ENCODE assay signal across 23 cellular contexts in genomic region chr6:131893198-131893597, GRCh38. TPM values are rescaled to one million over a fixed set of nuclear protein-coding genes. Genes with fewer than 3 reads are reported as not detected.
A peak's percentile ranks its signal among the peaks of the same experiment; 100 is the strongest.
DNase-seq lines count a peak whose midpoint lies in the region; ATAC-seq and TF ChIP-seq lines count a peak whose summit lies in the region.
"Had no signal": no experiment of that assay in that cellular context is flagged by ENCODE, and none has a peak within 500 bp of the region (broad histone marks: within the 10 kb centered on the region; RNA-seq: fewer than 3 reads in every experiment).

No MANE protein-coding gene starts in this region.

- H3K27ac ChIP-seq in IMR-90 (ENCODE audit: insufficient read depth, low read length), result no peak overlapping the region
- H3K27ac ChIP-seq in hepatocyte, result peak overlapping the region; percentile 89
- peak overlapping the region in 2 of 3 donors; percentile 96 to 97 for H3K27ac ChIP-seq in right lobe of liver
- H3K27ac ChIP-seq in PC-3 (ENCODE audit: low read length), result no peak overlapping the region
- H3K27ac ChIP-seq: A549; BLaER1 treated with 17β-estradiol and CSF1 and Interleukin-3, amounts not matched to agents 10 nM and 100 nM; GM23248 had no signal

- H2BK15ac ChIP-seq in IMR-90 (ENCODE audit: low read depth, low read length), result no peak overlapping the region

- H2BK20ac ChIP-seq in IMR-90 (ENCODE audit: low read depth, low read length), result no peak overlapping the region

- ATAC-seq in IMR-90 (ENCODE audit: low read depth) (no peak), right lobe of liver (no peak), PC-3 (no peak), HG03108 (IDR thresholded peaks at IDR 0.05; ENCODE audit: unreplicated experiment) (no peak)
- ATAC-seq: A549, GM12878, HCT116 had no signal

- H3K27me3 ChIP-seq in IMR-90 (ENCODE audit: control insufficient read depth, insufficient read depth, low read length) (no peaks in the 10 kb centered on the region), hepatocyte (no peaks in the 10 kb centered on the region), right lobe of liver (no peaks in the 10 kb centered on the region), PC-3 (ENCODE audit: low read length) (no peaks in the 10 kb centered on the region)
- H3K27me3 ChIP-seq: BE2C had no signal

- H3K79me1 ChIP-seq in IMR-90 (ENCODE audit: low read depth in 1 of 2, low read length in 2 of 2), result no peaks in the 10 kb centered on the region

- peaks cover 15% of the 10 kb centered on the region for H3K36me3 Mint-ChIP-seq in mesothelial cell of epicardium
- H3K36me3 Mint-ChIP-seq: CD14-positive monocyte; CD8-positive, alpha-beta memory T cell had no signal

- H3K36me3 ChIP-seq in IMR-90 (ENCODE audit: control insufficient read depth, insufficient read depth, low read length) (no peaks in the 10 kb centered on the region), hepatocyte (replicated peaks; ENCODE audit: insufficient read depth, low read depth) (no peaks in the 10 kb centered on the region), right lobe of liver (peaks cover 0 to 35% (median 12%) of the 10 kb centered on the region in 4 donors), PC-3 (ENCODE audit: low read depth, low read length) (no peaks in the 10 kb centered on the region)
- H3K36me3 ChIP-seq: BE2C had no signal

- H3K9me3 ChIP-seq in IMR-90 (ENCODE audit: control insufficient read depth, insufficient read depth, low read length) (peaks cover 2% of the 10 kb centered on the region; the same call in 1 of the 2 replicates), hepatocyte (ENCODE audit: low read depth) (no peaks in the 10 kb centered on the region), right lobe of liver (no peaks in the 10 kb centered on the region), PC-3 (ENCODE audit: low read length) (0 out of 2 replicates have a peak, but pooled peaks cover 2% of the 10 kb centered on the region)
- H3K9me3 ChIP-seq: BE2C had no signal

- dilution Hi-C loops in IMR-90 (cut with HindIII; ENCODE audit: low sequenced_read_pairs, unreplicated experiment), result no loop called here

- WGBS in IMR-90 (ENCODE audit: extremely low coverage in 2 of 2, insufficient read length in 1 of 2), 2 experiments, result no CpG with 5 or more reads among the region's 1 CpG
- 71% methylated on average over 1 of the region's 1 CpG for WGBS in hepatocyte (ENCODE audit: low lambda C conversion rate, missing lambda C conversion rate)
- WGBS in right lobe of liver (ENCODE audit: insufficient coverage, low coverage, low lambda C conversion rate, missing lambda C conversion rate), result 75% methylated on average over 1 of the region's 1 CpG

- no peak overlapping the region for H2BK120ac ChIP-seq in IMR-90 (ENCODE audit: low read depth, low read length)

- H2AK5ac ChIP-seq in IMR-90 (ENCODE audit: low read depth, low read length), result no peak overlapping the region

- CTCF ChIA-PET in IMR-90 (lab: Yijun Ruan, JAX) (no interaction called here), PC-3 (lab: Charles Lee) (no interaction called here)

- no peaks in the 10 kb centered on the region for H3F3A ChIP-seq in PC-3 (ENCODE audit: low read length, unreplicated experiment)

- TF ChIP-seq CTCF in IMR-90 (conservative IDR thresholded peaks at IDR 0.05; ENCODE audit: low read depth, low read length) (no peak), hepatocyte (IDR thresholded peaks at IDR 0.05; ENCODE audit: poor library complexity) (no peak), right lobe of liver (IDR thresholded peaks at IDR 0.05) (no peak), PC-3 (conservative IDR thresholded peaks at IDR 0.05; ENCODE audit: low read depth, low read length) (no peak), mesothelial cell of epicardium (IDR thresholded peaks at IDR 0.05; ENCODE audit: unreplicated experiment) (no peak)

- H4K8ac ChIP-seq in IMR-90 (ENCODE audit: low read depth in 2 of 2, low read length in 2 of 2), result no peak overlapping the region

- no peaks in the 10 kb centered on the region; the same call in 1 of the 2 replicates for H3K9me1 ChIP-seq in IMR-90 (ENCODE audit: insufficient read depth, low read length)

- H3K9me2 ChIP-seq in hepatocyte (replicated peaks; ENCODE audit: insufficient read depth), result no peaks in the 10 kb centered on the region
- no peaks in the 10 kb centered on the region for H3K9me2 ChIP-seq in PC-3 (replicated peaks; ENCODE audit: low read length)

- no peak overlapping the region for H4K91ac ChIP-seq in IMR-90 (ENCODE audit: insufficient read depth, low read depth, low read length)

- H3K79me2 ChIP-seq in hepatocyte, result no peaks in the 10 kb centered on the region
- H3K79me2 ChIP-seq in PC-3 (ENCODE audit: low read length), result no peaks in the 10 kb centered on the region

- POLR2A ChIA-PET in IMR-90 (lab: Charles Lee; ENCODE audit: unreplicated experiment) (no interaction called here), PC-3 (lab: Charles Lee; ENCODE audit: unreplicated experiment) (no interaction called here)

- BruUV-seq in IMR-90 (replicated peaks; lab: Mats Ljungman, UMichigan) (no TSS peak), PC-3 (replicated peaks; lab: Mats Ljungman, UMichigan) (no TSS peak)

- H3K9ac ChIP-seq in IMR-90 (ENCODE audit: low read depth, low read length) (no peak overlapping the region), PC-3 (ENCODE audit: low read length) (no peak overlapping the region)
- H3K9ac ChIP-seq: BLaER1 treated with 17β-estradiol and CSF1 and Interleukin-3, amounts not matched to agents 10 nM and 100 nM; GM23248 had no signal

- TF ChIP-seq RAD21 in IMR-90 (IDR thresholded peaks at IDR 0.05; ENCODE audit: low read length), result no peak

- peaks cover 5% of the 10 kb centered on the region for H3K4me1 Mint-ChIP-seq in mesothelial cell of epicardium
- H3K4me1 Mint-ChIP-seq: CD14-positive monocyte; CD8-positive, alpha-beta memory T cell had no signal

- H3K4me2 ChIP-seq in IMR-90 (ENCODE audit: low read depth, low read length) (no peak overlapping the region), hepatocyte (peak overlapping the region; percentile 36), PC-3 (ENCODE audit: low read length) (no peak overlapping the region)
- H3K4me2 ChIP-seq: A549; BLaER1 treated with 17β-estradiol and CSF1 and Interleukin-3, amounts not matched to agents 10 nM and 100 nM had no signal

- no peak overlapping the region for H3K14ac ChIP-seq in IMR-90 (replicated peaks; ENCODE audit: low read depth, low read length)

- H4K5ac ChIP-seq in IMR-90 (ENCODE audit: low read depth, low read length), result no peak overlapping the region

- no peak overlapping the region for H3K4me3 Mint-ChIP-seq in mesothelial cell of epicardium
- H3K4me3 Mint-ChIP-seq: CD14-positive monocyte; CD4-positive, alpha-beta T cell; CD8-positive, alpha-beta memory T cell; H9 had no signal

- no peaks in the 10 kb centered on the region for H3K27me3 Mint-ChIP-seq in mesothelial cell of epicardium (ENCODE audit: low read depth)

- H3K18ac ChIP-seq in IMR-90 (ENCODE audit: low read depth, low read length), result no peak overlapping the region

- peaks cover 17% of the 10 kb centered on the region for H3K9me3 Mint-ChIP-seq in mesothelial cell of epicardium

- TF ChIP-seq POLR2A in IMR-90 (IDR thresholded peaks at IDR 0.05; ENCODE audit: low read depth, low read length) (no peak), right lobe of liver (IDR thresholded peaks at IDR 0.05) (no peak)

- no peak overlapping the region for H2AFZ ChIP-seq in IMR-90 (replicated peaks; ENCODE audit: low read length, poor library complexity)
- no peak overlapping the region for H2AFZ ChIP-seq in hepatocyte
- H2AFZ ChIP-seq in PC-3 (ENCODE audit: low read length), result no peak overlapping the region
- H2AFZ ChIP-seq: GM23248 had no signal

- H4K20me1 ChIP-seq in IMR-90 (ENCODE audit: insufficient read depth, low read length) (no peaks in the 10 kb centered on the region), hepatocyte (ENCODE audit: insufficient read depth, poor library complexity, severe bottlenecking) (no peaks in the 10 kb centered on the region), PC-3 (ENCODE audit: low read length) (no peaks in the 10 kb centered on the region)
- H4K20me1 ChIP-seq: BLaER1 treated with 17β-estradiol and CSF1 and Interleukin-3, amounts not matched to agents 10 nM and 100 nM had no signal

- H2AK9ac ChIP-seq in IMR-90 (replicated peaks; ENCODE audit: low read depth, low read length, poor library complexity), result no peak overlapping the region

- no peak overlapping the region for H3K27ac Mint-ChIP-seq in mesothelial cell of epicardium
- H3K27ac Mint-ChIP-seq: CD14-positive monocyte; CD4-positive, alpha-beta T cell; CD8-positive, alpha-beta memory T cell; H9 had no signal

- no peak overlapping the region; the same call in 1 of the 2 replicates for H3K56ac ChIP-seq in IMR-90 (ENCODE audit: extremely low read depth, insufficient read depth, low read length)

- 0 out of 2 replicates have a peak overlapping the region, but pooled peaks have one; percentile 34 for H3K23ac ChIP-seq in IMR-90 (ENCODE audit: low read depth, low read length)

- H3K4ac ChIP-seq in IMR-90 (ENCODE audit: low read depth, low read length), result no peak overlapping the region

- DNase-seq in IMR-90 (no peak), hepatocyte (ENCODE audit: low spot score) (no peak), right lobe of liver (no peak), PC-3 (no peak), mesothelial cell of epicardium (ENCODE audit: low spot score in 2 of 2, unreplicated experiment in 2 of 2) (no peak)
- DNase-seq: 8988T; ACHN; AML-193; BE2C; CD4-positive, alpha-beta T cell; CD8-positive, alpha-beta memory T cell; DMS 273 treated with DMSO at 0.1 percent for 48 hours; DMS79; EL; GDM1; GM23248; H9 had no signal

- no peak overlapping the region for H2BK5ac ChIP-seq in IMR-90 (ENCODE audit: low read depth, low read length, poor library complexity, severe bottlenecking)

- H3K4me1 ChIP-seq in IMR-90 (ENCODE audit: control insufficient read depth, insufficient read depth, low read length) (0 out of 2 replicates have a peak, but pooled peaks cover 3% of the 10 kb centered on the region), hepatocyte (ENCODE audit: insufficient read depth) (peaks cover 21% of the 10 kb centered on the region), right lobe of liver (peaks cover 0 to 30% (median 10%) of the 10 kb centered on the region in 4 donors), PC-3 (ENCODE audit: insufficient read depth, low read length) (peaks cover 13% of the 10 kb centered on the region)
- H3K4me1 ChIP-seq: BE2C; BLaER1 treated with 17β-estradiol and CSF1 and Interleukin-3, amounts not matched to agents 10 nM and 100 nM had no signal

- in situ Hi-C loops in IMR-90 (cut with MboI; ENCODE audit: low sequenced_read_pairs), result no loop called here

- intact Hi-C loops in IMR-90 (cut with micrococcal nuclease), result loop anchor here (5.0 kb wide), 1 partner anchor 106 kb away; no protein-coding TSS in a partner anchor
- intact Hi-C loops in right lobe of liver (cut with DNase I), result no loop called here
- intact Hi-C loops in PC-3 (cut with micrococcal nuclease), result no loop called here

- H3K4me3 ChIP-seq in IMR-90 (ENCODE audit: insufficient read depth, low read depth, low read length) (no peak overlapping the region), hepatocyte (no peak overlapping the region), right lobe of liver (no peak overlapping the region), PC-3 (ENCODE audit: low read length) (no peak overlapping the region)
- H3K4me3 ChIP-seq: A549; BLaER1 treated with 17β-estradiol and CSF1 and Interleukin-3, amounts not matched to agents 10 nM and 100 nM; GM12878; GM23248 had no signal

RNA-seq across cellular contexts. Expression of gene CCN2, which starts 58.0 kb away (rescaled TPM):
- total RNA-seq in IMR-90 (2012; rRNA removed) (148 and 211 TPM in 2 replicates), hepatocyte (116 and 147 TPM in 2 replicates), right lobe of liver (10 to 100 TPM in 5 of 6 experiments, 1 to 10 TPM in 1; 3.4 to 82.9 (median 54.3) TPM), PC-3 (2014; rRNA removed) (33.2 and 34.4 TPM in 2 replicates), mesothelial cell of epicardium (683 to 766 TPM (median 697 TPM) in 3 replicates)
- polyA plus RNA-seq in IMR-90 (2012; rRNA removed) (1,205 and 1,345 TPM in 2 replicates), hepatocyte (296 and 300 TPM in 2 replicates)
- 703 and 2,182 TPM in 2 replicates for polyA plus RNA-seq in IMR-90 (2012; cell fraction: cytosol; rRNA removed)
- 1,717 and 1,819 TPM in 2 replicates for polyA plus RNA-seq in IMR-90 (2012; cell fraction: nucleus; rRNA removed; ENCODE audit: low replicate concordance)
- total RNA-seq: CD8-positive, alpha-beta memory T cell had no signal
- polyA plus RNA-seq: CD14-positive monocyte; CD8-positive, alpha-beta memory T cell had no signal

Comparison
In these comparisons a context has a peak if more than half of its experiments do, and no peak if none do; other contexts are left out.
1. H3K27ac ChIP-seq: peak in hepatocyte (single experiment) and right lobe of liver (2 of 3); none in IMR-90 (single experiment) and PC-3 (single experiment).